Comparison of ENCODE assay signal across 30 cellular contexts in genomic region chr15:82098674-82099073, GRCh38.
"Had no signal": no experiment of that assay in that cellular context is flagged by ENCODE, and none has a peak within 500 bp of the region (broad histone marks: within the 10 kb centered on the region; RNA-seq: fewer than 3 reads in every experiment).

No MANE protein-coding gene starts in this region.

- H3K4me3 ChIP-seq: pancreas, psoas muscle, right lobe of liver, sigmoid colon, suprapubic skin, testis, tibial artery, transverse colon, upper lobe of right lung, uterus had no signal

- H3K27me3 Mint-ChIP-seq: type B pancreatic cell had no signal

- ATAC-seq: naive thymus-derived CD4-positive, alpha-beta T cell; natural killer cell; pancreas; psoas muscle; right cardiac atrium; right lobe of liver; stimulated activated memory B cell treated with anti-CD40 and anti-IgM and Interleukin-4, amounts not matched to agents 10 μg/mL and 1 μg/mL and 100 μg/mL, for 72 hours; stimulated activated naive CD8-positive, alpha-beta T cell treated with anti-CD3 and anti-CD28 coated beads, Interleukin-15, amount 100 ng/mL, for 72 hours; stimulated activated naive CD8-positive, alpha-beta T cell treated with anti-CD3 and anti-CD28 coated beads, Interleukin-15, Interleukin-2, amounts not matched to agents 100 U/mL and 50 U/mL, for 24 hours; upper lobe of right lung had no signal

- H3K9me3 ChIP-seq: neutrophil, pancreas, psoas muscle, right lobe of liver, sigmoid colon, suprapubic skin, testis, transverse colon, upper lobe of right lung, uterus had no signal

- H3K36me3 Mint-ChIP-seq: naive thymus-derived CD4-positive, alpha-beta T cell; natural killer cell; stimulated activated memory B cell treated with anti-CD40 and anti-IgM and Interleukin-4, amounts not matched to agents 10 μg/mL and 1 μg/mL and 100 μg/mL, for 72 hours; type B pancreatic cell had no signal

- H3K36me3 ChIP-seq: neutrophil, pancreas, right lobe of liver, sigmoid colon, suprapubic skin, tibial artery, transverse colon, upper lobe of right lung, uterus had no signal

- H3K4me1 ChIP-seq: pancreas, psoas muscle, right lobe of liver, sigmoid colon, suprapubic skin, testis, tibial artery, transverse colon, upper lobe of right lung, uterus had no signal

- H3K27me3 ChIP-seq: neutrophil, pancreas, right lobe of liver, sigmoid colon, suprapubic skin, testis, tibial artery, transverse colon, upper lobe of right lung, uterus had no signal

- H3K9me3 Mint-ChIP-seq: natural killer cell had no signal

- H3K4me1 Mint-ChIP-seq: naive thymus-derived CD4-positive, alpha-beta T cell; natural killer cell; stimulated activated memory B cell treated with anti-CD40 and anti-IgM and Interleukin-4, amounts not matched to agents 10 μg/mL and 1 μg/mL and 100 μg/mL, for 72 hours; stimulated activated naive CD8-positive, alpha-beta T cell treated with anti-CD3 and anti-CD28 coated beads, Interleukin-15, amount 100 ng/mL, for 72 hours had no signal

- H3K27ac ChIP-seq: neutrophil, pancreas, psoas muscle, right lobe of liver, sigmoid colon, suprapubic skin, testis, tibial artery, transverse colon, upper lobe of right lung, uterus had no signal

- DNase-seq: naive thymus-derived CD4-positive, alpha-beta T cell; natural killer cell; nucleus accumbens; pancreas; psoas muscle; right cardiac atrium; right lobe of liver; sigmoid colon; small intestine; stimulated activated CD4-positive, alpha-beta T cell treated with anti-CD3 and anti-CD28 coated beads, Interleukin-15, amount 100 ng/mL, for 24 hours; stimulated activated CD4-positive, alpha-beta T cell treated with anti-CD3 and anti-CD28 coated beads, Interleukin-2, amount 100 ng/mL, for 24 hours; stimulated activated CD4-positive, alpha-beta T cell treated with anti-CD3 and anti-CD28 coated beads, Interleukin-2, amount 100 ng/mL, for 48 hours; stimulated activated CD4-positive, alpha-beta T cell treated with anti-CD3 and anti-CD28 coated beads, Interleukin-4, amount 100 ng/mL, for 4 hours; stimulated activated CD8-positive, alpha-beta memory T cell treated with anti-CD3 and anti-CD28 coated beads, Interleukin-4, amount 100 ng/mL, for 48 hours; stimulated activated naive CD4-positive, alpha-beta T cell; stimulated activated naive CD8-positive, alpha-beta T cell treated with anti-CD3 and anti-CD28 coated beads, Interleukin-15, amount 100 ng/mL, for 72 hours; stimulated activated naive CD8-positive, alpha-beta T cell treated with anti-CD3 and anti-CD28 coated beads, Interleukin-15, Interleukin-2, amounts not matched to agents 100 U/mL and 50 U/mL, for 24 hours; substantia nigra; testis; tibial artery; transverse colon; upper lobe of right lung; uterus had no signal

- H3K27ac Mint-ChIP-seq: naive thymus-derived CD4-positive, alpha-beta T cell; natural killer cell; nephron; progenitor cell of endocrine pancreas; stimulated activated memory B cell treated with anti-CD40 and anti-IgM and Interleukin-4, amounts not matched to agents 10 μg/mL and 1 μg/mL and 100 μg/mL, for 72 hours; stimulated activated naive CD8-positive, alpha-beta T cell treated with anti-CD3 and anti-CD28 coated beads, Interleukin-15, amount 100 ng/mL, for 72 hours; type B pancreatic cell had no signal

- H3K4me3 Mint-ChIP-seq: naive thymus-derived CD4-positive, alpha-beta T cell; natural killer cell; nephron; neural crest cell; stimulated activated memory B cell treated with anti-CD40 and anti-IgM and Interleukin-4, amounts not matched to agents 10 μg/mL and 1 μg/mL and 100 μg/mL, for 72 hours; stimulated activated naive CD8-positive, alpha-beta T cell treated with anti-CD3 and anti-CD28 coated beads, Interleukin-15, amount 100 ng/mL, for 72 hours; type B pancreatic cell had no signal
